1 cellular context compared by ENCODE assay signal in the genomic region with DNA sequence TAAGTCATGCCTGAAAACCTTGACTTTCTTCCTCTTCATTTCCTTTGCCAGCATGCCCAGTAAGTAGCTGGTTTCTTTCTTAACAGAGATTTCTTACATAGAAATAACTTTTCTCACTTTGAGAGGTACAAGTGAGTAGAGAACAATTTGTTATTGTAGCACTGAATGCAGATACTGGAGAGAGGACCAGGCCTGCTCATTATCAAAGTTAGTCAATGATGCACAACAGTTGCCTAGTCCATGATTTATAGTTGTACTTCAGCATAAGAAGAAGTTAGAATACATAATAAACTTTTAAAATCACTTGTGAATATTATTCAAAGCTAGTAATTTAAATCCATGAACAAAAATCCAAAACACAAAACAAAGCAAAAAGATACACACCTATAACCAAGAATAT.
TF ChIP-seq lines count a peak whose summit lies in the region.

No MANE protein-coding gene starts in this region.

TF ChIP-seq in IMR-90, 13 proteins besides CTCF, POLR2A, EP300 and RAD21:
- TF ChIP-seq CHD1 (IDR thresholded peaks at IDR 0.05; ENCODE audit: low read depth, low read length), result no peak
- TF ChIP-seq RCOR1 (IDR thresholded peaks at IDR 0.05; ENCODE audit: insufficient replicate concordance, low read length), result no peak
- TF ChIP-seq MAFK (IDR thresholded peaks at IDR 0.05; ENCODE audit: low read depth, low read length), result no peak
- no peak for TF ChIP-seq NFE2L2 (IDR thresholded peaks at IDR 0.05; ENCODE audit: low read depth, low read length)
- TF ChIP-seq USF2 (IDR thresholded peaks at IDR 0.05; ENCODE audit: low read depth, low read length), result no peak
- TF ChIP-seq MAZ (IDR thresholded peaks at IDR 0.05; ENCODE audit: borderline replicate concordance, low read depth, low read length), result no peak
- TF ChIP-seq SMC3 (IDR thresholded peaks at IDR 0.05; ENCODE audit: low read depth, low read length), result no peak
